ENCODE assay signal across 8 cellular contexts in genomic region chr18:36829362-36830140, GRCh38. TPM values are rescaled to one million over a fixed set of nuclear protein-coding genes. Genes with fewer than 3 reads are reported as not detected.
DNase-seq lines count a peak whose midpoint lies in the region; ATAC-seq, FAIRE-seq and TF ChIP-seq lines count a peak whose summit lies in the region.

No MANE protein-coding gene starts in this region.

- H3K4me1 Mint-ChIP-seq in endodermal cell, result peaks cover 17% of the 10 kb centered on the region
- peaks cover 28 to 33% (median 30%) of the 10 kb centered on the region in 3 donors for H3K4me1 Mint-ChIP-seq in naive B cell

- DNase-seq in GM18507 (ENCODE audit: extremely low spot score, insufficient read length, low read depth) (no peak), RPMI7951 (ENCODE audit: low read depth) (peak; percentile 36), endodermal cell (no peak), naive B cell (no peak), GM03348 (ENCODE audit: low spot score) (no peak), NOMO-1 treated with DMSO at 0.1 percent for 48 hours (lab: John Stamatoyannopoulos, UW; ENCODE audit: unreplicated experiment) (no peak)
- DNase-seq in stimulated activated naive CD4-positive, alpha-beta T cell (lab: John Stamatoyannopoulos, UW), result no peak

- WGBS in endodermal cell (ENCODE audit: insufficient coverage in 1 of 2, insufficient read length in 1 of 2), 2 experiments, result 46 to 92% methylated on average over 3 to 17 of the region's 17 CpGs

- H3K4me3 ChIP-seq in endodermal cell (ENCODE audit: low read length), result peak overlapping the region; percentile 100

- H3K27ac Mint-ChIP-seq in endodermal cell (peak overlapping the region; percentile 1), naive B cell (peak overlapping the region; percentile 51 to 95 (median 88))

- no peaks in the 10 kb centered on the region for H3K4me1 ChIP-seq in endodermal cell (ENCODE audit: control insufficient read depth, insufficient read depth, low read length)

- H3K9me3 Mint-ChIP-seq in endodermal cell (no peaks in the 10 kb centered on the region), naive B cell (no peaks in the 10 kb centered on the region)

- H3K9ac ChIP-seq in endodermal cell (ENCODE audit: extremely low read depth, low read length, poor library complexity, severe bottlenecking), result peak overlapping the region; percentile 72

- H3K36me3 Mint-ChIP-seq in endodermal cell (ENCODE audit: low read depth) (peaks cover 6% of the 10 kb centered on the region), naive B cell (no peaks in the 10 kb centered on the region)

- ATAC-seq in naive B cell (ENCODE audit: low read depth in 2 of 2), result no peak

- H3K9me3 ChIP-seq in endodermal cell (ENCODE audit: control insufficient read depth, low read length), result no peaks in the 10 kb centered on the region

- H3K4me3 Mint-ChIP-seq in endodermal cell, result peak overlapping the region; percentile 96
- peak overlapping the region; percentile 88 to 98 (median 96) for H3K4me3 Mint-ChIP-seq in naive B cell

- H3K27me3 ChIP-seq in endodermal cell (ENCODE audit: control insufficient read depth, insufficient read depth, low read length, poor library complexity, severe bottlenecking), result no peaks in the 10 kb centered on the region

- TF ChIP-seq CTCF in 22Rv1 (IDR thresholded peaks at IDR 0.05) (peak; percentile 48), endodermal cell (conservative IDR thresholded peaks at IDR 0.05) (peak; percentile 18)

- FAIRE-seq in GM18507 (lab: Jason Lieb, UNC), result peak; percentile 60

- H3K27me3 Mint-ChIP-seq in endodermal cell (ENCODE audit: insufficient read depth), result peaks cover 2% of the 10 kb centered on the region
- no peaks in the 10 kb centered on the region for H3K27me3 Mint-ChIP-seq in naive B cell

- H3K36me3 ChIP-seq in endodermal cell (ENCODE audit: control insufficient read depth, insufficient read depth, low read length), result peaks cover 8% of the 10 kb centered on the region

- H3K27ac ChIP-seq in 22Rv1 (peak overlapping the region; percentile 71), endodermal cell (ENCODE audit: low read depth, low read length) (no peak overlapping the region)

RNA-seq across cellular contexts. Expression of gene KIAA1328, which starts 0.6 kb away (rescaled TPM):
- 6.3 and 8.5 TPM in 2 replicates for total RNA-seq in RPMI7951 (2014; rRNA removed; shearing (Covaris generic))
- 1 to 10 TPM; 7.6 to 8.4 TPM for total RNA-seq in endodermal cell
- 7.5 TPM for polyA plus RNA-seq in endodermal cell (2013, experiment 1 of 2)
- polyA plus RNA-seq in endodermal cell (2013, experiment 2 of 2), result 7.3 TPM
- polyA plus RNA-seq in naive B cell (ENCODE audit: low read depth in 6 of 6), result 10 to 100 TPM; 11.6 to 19.9 (median 14.9) TPM

RNA-seq across cellular contexts. Expression of gene TPGS2, which starts 0.7 kb away (rescaled TPM):
- total RNA-seq in RPMI7951 (2014; rRNA removed; shearing (Covaris generic)), result 207 and 216 TPM in 2 replicates
- total RNA-seq in endodermal cell, result 100 to 1,000 TPM; 117 to 128 TPM
- polyA plus RNA-seq in endodermal cell (2013, experiment 1 of 2), result 194 TPM
- polyA plus RNA-seq in endodermal cell (2013, experiment 2 of 2), result 184 TPM
- polyA plus RNA-seq in naive B cell (ENCODE audit: low read depth in 6 of 6), result 10 to 100 TPM; 39.2 to 57.5 (median 52.5) TPM
